In genomic region chr16:65991149-65991701, GRCh38 we compare ENCODE assay signal across 1 cellular context.
TF ChIP-seq lines count a peak whose summit lies in the region.

No MANE protein-coding gene starts in this region.

TF ChIP-seq in WTC11, 78 proteins besides CTCF, POLR2A, EP300 and RAD21 (continued from another document):
- no peak for TF ChIP-seq AR (CRISPR knock-in tag; IDR thresholded peaks at IDR 0.05)
- TF ChIP-seq ZNF396 (CRISPR knock-in tag; IDR thresholded peaks at IDR 0.05; ENCODE audit: borderline replicate concordance): no peak
